In the genomic region with DNA sequence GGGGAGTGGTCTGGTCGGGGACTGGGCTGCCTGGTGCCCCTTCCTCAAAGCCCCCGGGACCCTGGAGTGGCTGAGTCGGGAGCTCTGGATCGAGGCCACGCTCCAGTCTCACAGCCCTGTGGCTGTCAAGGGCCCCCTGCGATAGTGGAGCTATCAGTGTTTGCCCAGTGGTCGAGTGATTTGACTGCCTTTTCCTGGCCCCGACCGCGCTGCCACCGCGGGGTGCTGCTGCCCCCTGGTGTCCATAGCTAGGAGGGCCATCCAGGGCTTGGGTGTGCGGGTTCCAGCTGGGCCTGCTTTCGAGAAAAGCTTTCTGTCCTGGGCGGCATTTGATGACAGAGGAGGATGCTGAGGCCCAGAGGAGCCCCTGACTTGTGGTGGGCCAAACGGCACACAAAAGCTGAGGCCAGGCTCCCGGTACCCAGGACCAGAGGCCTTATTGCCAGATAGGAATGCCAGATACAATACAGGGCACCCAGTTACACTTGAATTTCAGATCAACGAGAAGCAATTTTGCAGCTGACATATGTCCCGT, we compare ENCODE assay signal across 8 cellular contexts. TPM values are rescaled to one million over a fixed set of nuclear protein-coding genes. Genes with fewer than 3 reads are reported as not detected.
A peak's percentile ranks its signal among the peaks of the same experiment; 100 is the strongest.
DNase-seq lines count a peak whose midpoint lies in the region; ATAC-seq and TF ChIP-seq lines count a peak whose summit lies in the region.

No MANE protein-coding gene starts in this region.

- peak; percentile 73 for DNase-seq in COLO829 (ENCODE audit: low spot score)
- peak; percentile 74 for DNase-seq in RPMI7951 (ENCODE audit: low read depth)
- peak; percentile 65 for DNase-seq in activated T-helper 1 cell treated with anti-CD3 and anti-CD28 coated beads, Interleukin-12 subunit alpha, Interleukin-12 subunit beta, Interleukin-2, Interleukin-4 antibody, amounts not matched to agents 30 ng/mL and 10 ng/mL and 1 ng/mL, durations not matched to agents 14 hours and 24 hours and 36 hours (ENCODE audit: low spot score)
- peak; percentile 60 for DNase-seq in fibroblast of villous mesenchyme (ENCODE audit: low read depth)
- peak; percentile 94 for DNase-seq in osteocyte (ENCODE audit: extremely low spot score, unreplicated experiment)
- DNase-seq in type B pancreatic cell (ENCODE audit: extremely low spot score, unreplicated experiment): peak; percentile 89

- intact Hi-C loops in activated T-helper 1 cell treated with anti-CD3 and anti-CD28 coated beads, Interleukin-12 subunit alpha, Interleukin-12 subunit beta, Interleukin-2, Interleukin-4 antibody, amounts not matched to agents 30 ng/mL and 10 ng/mL and 1 ng/mL, durations not matched to agents 14 hours and 24 hours and 36 hours (cut with micrococcal nuclease): loop anchor here (1.0 to 5.0 kb wide), 7 partner anchors 26 to 636 kb away; no protein-coding TSS in a partner anchor

- peak overlapping the region; percentile 19; the same call in 1 of the 2 replicates for H2AFZ ChIP-seq in KMS-11 (ENCODE audit: low read depth)

- H4K20me1 ChIP-seq in KMS-11 (ENCODE audit: insufficient read depth): no peaks in the 10 kb centered on the region

- H3K36me3 ChIP-seq in KMS-11 (ENCODE audit: insufficient read depth): no peaks in the 10 kb centered on the region

- TF ChIP-seq CTCF in KMS-11 (conservative IDR thresholded peaks at IDR 0.05; ENCODE audit: low read depth, low read length) (peak; percentile 92), fibroblast of villous mesenchyme (IDR thresholded peaks at IDR 0.05; ENCODE audit: insufficient read depth, low read depth, low read length) (peak; percentile 96), osteocyte (IDR thresholded peaks at IDR 0.05) (peak; percentile 98), type B pancreatic cell (conservative IDR thresholded peaks at IDR 0.05) (peak; percentile 97)

- H3K27ac Mint-ChIP-seq in activated T-helper 1 cell treated with anti-CD3 and anti-CD28 coated beads, Interleukin-12 subunit alpha, Interleukin-12 subunit beta, Interleukin-2, Interleukin-4 antibody, amounts not matched to agents 30 ng/mL and 10 ng/mL and 1 ng/mL, durations not matched to agents 14 hours and 24 hours and 36 hours: peak overlapping the region; percentile 35
- H3K27ac Mint-ChIP-seq in osteocyte (ENCODE audit: unreplicated experiment) (no peak overlapping the region), type B pancreatic cell (no peak overlapping the region)

- H3K4me1 ChIP-seq in KMS-11 (ENCODE audit: low read depth, poor library complexity, severe bottlenecking): no peaks in the 10 kb centered on the region

- no peak overlapping the region for H3K4me3 Mint-ChIP-seq in activated T-helper 1 cell treated with anti-CD3 and anti-CD28 coated beads, Interleukin-12 subunit alpha, Interleukin-12 subunit beta, Interleukin-2, Interleukin-4 antibody, amounts not matched to agents 30 ng/mL and 10 ng/mL and 1 ng/mL, durations not matched to agents 14 hours and 24 hours and 36 hours
- no peak overlapping the region for H3K4me3 Mint-ChIP-seq in osteocyte (ENCODE audit: unreplicated experiment)
- H3K4me3 Mint-ChIP-seq in type B pancreatic cell: no peak overlapping the region

- H3K27me3 ChIP-seq in KMS-11 (ENCODE audit: insufficient read depth, low read depth): no peaks in the 10 kb centered on the region

- no peaks in the 10 kb centered on the region for H3K9me3 Mint-ChIP-seq in activated T-helper 1 cell treated with anti-CD3 and anti-CD28 coated beads, Interleukin-12 subunit alpha, Interleukin-12 subunit beta, Interleukin-2, Interleukin-4 antibody, amounts not matched to agents 30 ng/mL and 10 ng/mL and 1 ng/mL, durations not matched to agents 14 hours and 24 hours and 36 hours
- H3K9me3 Mint-ChIP-seq in osteocyte (ENCODE audit: unreplicated experiment) (no peaks in the 10 kb centered on the region), type B pancreatic cell (no peaks in the 10 kb centered on the region)

- H3K4me1 Mint-ChIP-seq in activated T-helper 1 cell treated with anti-CD3 and anti-CD28 coated beads, Interleukin-12 subunit alpha, Interleukin-12 subunit beta, Interleukin-2, Interleukin-4 antibody, amounts not matched to agents 30 ng/mL and 10 ng/mL and 1 ng/mL, durations not matched to agents 14 hours and 24 hours and 36 hours (ENCODE audit: low read depth): peaks cover 6% of the 10 kb centered on the region
- H3K4me1 Mint-ChIP-seq in osteocyte (ENCODE audit: unreplicated experiment) (peaks cover 21% of the 10 kb centered on the region), type B pancreatic cell (ENCODE audit: unreplicated experiment) (peaks cover 12% of the 10 kb centered on the region)

- H3K27me3 Mint-ChIP-seq in activated T-helper 1 cell treated with anti-CD3 and anti-CD28 coated beads, Interleukin-12 subunit alpha, Interleukin-12 subunit beta, Interleukin-2, Interleukin-4 antibody, amounts not matched to agents 30 ng/mL and 10 ng/mL and 1 ng/mL, durations not matched to agents 14 hours and 24 hours and 36 hours (ENCODE audit: insufficient read depth): peaks cover 2% of the 10 kb centered on the region
- H3K27me3 Mint-ChIP-seq in osteocyte (ENCODE audit: unreplicated experiment) (no peaks in the 10 kb centered on the region), type B pancreatic cell (peaks cover 7% of the 10 kb centered on the region)

- H3K79me2 ChIP-seq in KMS-11 (ENCODE audit: insufficient read depth, low read depth): no peaks in the 10 kb centered on the region

- peak overlapping the region; percentile 36; the same call in 1 of the 2 replicates for H3K4me2 ChIP-seq in KMS-11

- ATAC-seq in GM21381 (IDR thresholded peaks at IDR 0.05; ENCODE audit: unreplicated experiment): peak; percentile 53

- H3K9ac ChIP-seq in KMS-11: no peak overlapping the region

- H3K4me3 ChIP-seq in KMS-11 (IDR thresholded peaks at IDR 0.05; ENCODE audit: insufficient read depth, low read depth, low read length): no peak overlapping the region
- no peak overlapping the region for H3K4me3 ChIP-seq in fibroblast of villous mesenchyme (ENCODE audit: low read depth, low read length)

- no peak overlapping the region for H3K27ac ChIP-seq in KMS-11

- peaks cover 15% of the 10 kb centered on the region for H3K36me3 Mint-ChIP-seq in activated T-helper 1 cell treated with anti-CD3 and anti-CD28 coated beads, Interleukin-12 subunit alpha, Interleukin-12 subunit beta, Interleukin-2, Interleukin-4 antibody, amounts not matched to agents 30 ng/mL and 10 ng/mL and 1 ng/mL, durations not matched to agents 14 hours and 24 hours and 36 hours (ENCODE audit: low read depth)
- H3K36me3 Mint-ChIP-seq in osteocyte (ENCODE audit: unreplicated experiment): peaks cover 5% of the 10 kb centered on the region
- no peaks in the 10 kb centered on the region for H3K36me3 Mint-ChIP-seq in type B pancreatic cell

RNA-seq across cellular contexts. Expression of gene ODC1, which starts 13.2 kb away (rescaled TPM):
- 55.2 and 57.0 TPM in 2 replicates for total RNA-seq in RPMI7951 (2014; rRNA removed; shearing (Covaris generic))
- 235 and 247 TPM in 2 replicates for total RNA-seq in activated T-helper 1 cell treated with anti-CD3 and anti-CD28 coated beads, Interleukin-12 subunit alpha, Interleukin-12 subunit beta, Interleukin-2, Interleukin-4 antibody, amounts not matched to agents 30 ng/mL and 10 ng/mL and 1 ng/mL, durations not matched to agents 14 hours and 24 hours and 36 hours
- total RNA-seq in fibroblast of villous mesenchyme (88.3 and 133 TPM in 2 replicates), osteocyte (41.7 and 44.8 TPM in 2 replicates), type B pancreatic cell (ENCODE audit: low replicate concordance) (60.7 and 135 TPM in 2 replicates)
